In the genomic region with DNA sequence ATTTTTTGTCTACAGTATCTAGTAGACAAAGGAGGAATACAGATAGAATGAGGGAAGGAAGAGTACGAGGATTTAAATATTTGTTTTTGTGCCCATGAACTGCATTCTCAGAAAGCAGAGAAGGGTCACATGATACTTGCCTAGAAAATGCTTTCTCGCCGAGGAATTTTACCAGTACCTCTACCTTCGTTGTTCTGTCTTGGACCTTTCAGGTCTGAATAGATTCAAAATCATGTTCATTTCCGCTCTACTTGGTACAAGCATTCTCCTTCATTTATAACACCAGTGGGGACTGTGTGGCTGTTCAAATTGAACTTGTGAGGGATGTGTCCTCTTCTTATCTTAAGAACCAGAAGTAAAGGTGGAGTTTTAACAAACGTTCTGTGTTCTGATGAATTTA, we compare ENCODE assay signal across 8 cellular contexts. TPM values are rescaled to one million over a fixed set of nuclear protein-coding genes. Genes with fewer than 3 reads are reported as not detected.
DNase-seq lines count a peak whose midpoint lies in the region; ATAC-seq and TF ChIP-seq lines count a peak whose summit lies in the region.

No MANE protein-coding gene starts in this region.

- TF ChIP-seq CTCF in kidney epithelial cell (IDR thresholded peaks at IDR 0.05; ENCODE audit: insufficient read depth, low read length, poor library complexity, severe bottlenecking), result no peak

- ATAC-seq in GM18907 (IDR thresholded peaks at IDR 0.05; ENCODE audit: unreplicated experiment), result no peak

- H3K9me3 ChIP-seq in thymus (ENCODE audit: control insufficient read depth), result peaks cover 2% of the 10 kb centered on the region

- 2% methylated on average over 6 of the region's 6 CpGs for WGBS in thymus

- H3K4me3 ChIP-seq in kidney epithelial cell (ENCODE audit: low read depth, low read length), result peak overlapping the region; percentile 67
- H3K4me3 ChIP-seq in thymus (ENCODE audit: low read length), result peak overlapping the region; percentile 78

- H3K4me1 Mint-ChIP-seq in activated CD4-positive, alpha-beta T cell treated with anti-CD3 and anti-CD28 coated beads, Interleukin-2, amount 10 ng/mL, durations not matched to agents 24 days and 14 days, result peaks cover 52% of the 10 kb centered on the region
- H3K4me1 Mint-ChIP-seq in activated T-helper 2 cell treated with anti-CD3 and anti-CD28 coated beads, Interferon-gamma antibody, Interleukin-2, Interleukin-4, amounts not matched to agents 10 μg/mL and 5 μg/mL and 100 μg/mL, durations not matched to agents 14 hours and 24 hours and 36 hours (ENCODE audit: low read depth), result peaks cover 44% of the 10 kb centered on the region

- no peaks in the 10 kb centered on the region for H3K27me3 Mint-ChIP-seq in activated CD4-positive, alpha-beta T cell treated with anti-CD3 and anti-CD28 coated beads, Interleukin-2, amount 10 ng/mL, durations not matched to agents 24 days and 14 days
- no peaks in the 10 kb centered on the region for H3K27me3 Mint-ChIP-seq in activated T-helper 2 cell treated with anti-CD3 and anti-CD28 coated beads, Interferon-gamma antibody, Interleukin-2, Interleukin-4, amounts not matched to agents 10 μg/mL and 5 μg/mL and 100 μg/mL, durations not matched to agents 14 hours and 24 hours and 36 hours (ENCODE audit: low read depth)

- peaks cover 43% of the 10 kb centered on the region for H3K36me3 Mint-ChIP-seq in activated CD4-positive, alpha-beta T cell treated with anti-CD3 and anti-CD28 coated beads, Interleukin-2, amount 10 ng/mL, durations not matched to agents 24 days and 14 days (ENCODE audit: low read depth)
- H3K36me3 Mint-ChIP-seq in activated T-helper 2 cell treated with anti-CD3 and anti-CD28 coated beads, Interferon-gamma antibody, Interleukin-2, Interleukin-4, amounts not matched to agents 10 μg/mL and 5 μg/mL and 100 μg/mL, durations not matched to agents 14 hours and 24 hours and 36 hours (ENCODE audit: low read depth), result peaks cover 54% of the 10 kb centered on the region

- H3K4me3 Mint-ChIP-seq in activated CD4-positive, alpha-beta T cell treated with anti-CD3 and anti-CD28 coated beads, Interleukin-2, amount 10 ng/mL, durations not matched to agents 24 days and 14 days, result peak overlapping the region; percentile 90
- peak overlapping the region; percentile 89 for H3K4me3 Mint-ChIP-seq in activated T-helper 2 cell treated with anti-CD3 and anti-CD28 coated beads, Interferon-gamma antibody, Interleukin-2, Interleukin-4, amounts not matched to agents 10 μg/mL and 5 μg/mL and 100 μg/mL, durations not matched to agents 14 hours and 24 hours and 36 hours (ENCODE audit: low read depth)

- H3K9me3 Mint-ChIP-seq in activated CD4-positive, alpha-beta T cell treated with anti-CD3 and anti-CD28 coated beads, Interleukin-2, amount 10 ng/mL, durations not matched to agents 24 days and 14 days, result no peaks in the 10 kb centered on the region
- no peaks in the 10 kb centered on the region for H3K9me3 Mint-ChIP-seq in activated T-helper 2 cell treated with anti-CD3 and anti-CD28 coated beads, Interferon-gamma antibody, Interleukin-2, Interleukin-4, amounts not matched to agents 10 μg/mL and 5 μg/mL and 100 μg/mL, durations not matched to agents 14 hours and 24 hours and 36 hours

- intact Hi-C loops in activated CD4-positive, alpha-beta T cell treated with anti-CD3 and anti-CD28 coated beads, Interleukin-2, amount 10 ng/mL, durations not matched to agents 24 days and 14 days (cut with micrococcal nuclease), result loop anchor here (5.0 to 10.0 kb wide), 6 partner anchors 216 to 1962 kb away; partner anchors contain the start of genes IL15, INPP4B and ZNF330
- intact Hi-C loops in activated T-helper 2 cell treated with anti-CD3 and anti-CD28 coated beads, Interferon-gamma antibody, Interleukin-2, Interleukin-4, amounts not matched to agents 10 μg/mL and 5 μg/mL and 100 μg/mL, durations not matched to agents 14 hours and 24 hours and 36 hours (cut with micrococcal nuclease), result loop anchor here (5.0 to 10.0 kb wide), 2 partner anchors 619 to 812 kb away; no protein-coding TSS in a partner anchor

- peak; percentile 71 for DNase-seq in activated CD4-positive, alpha-beta T cell treated with anti-CD3 and anti-CD28 coated beads, Interleukin-2, amount 10 ng/mL, durations not matched to agents 24 days and 14 days
- DNase-seq in activated CD4-positive, alpha-beta T cell treated with anti-CD3 and anti-CD28 coated beads, Interleukin-2, amount 50 U/mL, for 4 hours, result no peak
- no peak for DNase-seq in activated T-helper 2 cell treated with anti-CD3 and anti-CD28 coated beads, Interferon-gamma antibody, Interleukin-2, Interleukin-4, amounts not matched to agents 10 μg/mL and 5 μg/mL and 100 μg/mL, durations not matched to agents 14 hours and 24 hours and 36 hours (ENCODE audit: low spot score)
- DNase-seq in kidney epithelial cell (ENCODE audit: low read depth) (no peak), cerebellar cortex (ENCODE audit: low spot score) (no peak)
- no peak for DNase-seq in stimulated activated CD4-positive, alpha-beta T cell treated with anti-CD3 and anti-CD28 coated beads, Interleukin-2, amount 100 ng/mL, for 24 hours

- peak overlapping the region; percentile 95 for H3K27ac Mint-ChIP-seq in activated CD4-positive, alpha-beta T cell treated with anti-CD3 and anti-CD28 coated beads, Interleukin-2, amount 10 ng/mL, durations not matched to agents 24 days and 14 days
- peak overlapping the region; percentile 96 for H3K27ac Mint-ChIP-seq in activated T-helper 2 cell treated with anti-CD3 and anti-CD28 coated beads, Interferon-gamma antibody, Interleukin-2, Interleukin-4, amounts not matched to agents 10 μg/mL and 5 μg/mL and 100 μg/mL, durations not matched to agents 14 hours and 24 hours and 36 hours

- H3K27me3 ChIP-seq in kidney epithelial cell (ENCODE audit: control insufficient read depth, insufficient read depth, low read length) (no peaks in the 10 kb centered on the region), thymus (ENCODE audit: control insufficient read depth, insufficient read depth) (no peaks in the 10 kb centered on the region)

- H3K27ac ChIP-seq in thymus (ENCODE audit: low read depth), result peak overlapping the region; percentile 20

- H3K4me1 ChIP-seq in thymus (ENCODE audit: control insufficient read depth, insufficient read depth, low read length), result peaks cover 2% of the 10 kb centered on the region

- no peaks in the 10 kb centered on the region for H3K36me3 ChIP-seq in kidney epithelial cell (ENCODE audit: control insufficient read depth, insufficient read depth, low read length)
- no peaks in the 10 kb centered on the region for H3K36me3 ChIP-seq in thymus (ENCODE audit: control insufficient read depth, insufficient read depth)

RNA-seq across cellular contexts. Expression of gene USP38, which starts 1.9 kb away (rescaled TPM):
- total RNA-seq in activated CD4-positive, alpha-beta T cell treated with anti-CD3 and anti-CD28 coated beads, Interleukin-2, amount 10 ng/mL, durations not matched to agents 24 days and 14 days, result 28.5 and 28.7 TPM in 2 replicates
- total RNA-seq in activated T-helper 2 cell treated with anti-CD3 and anti-CD28 coated beads, Interferon-gamma antibody, Interleukin-2, Interleukin-4, amounts not matched to agents 10 μg/mL and 5 μg/mL and 100 μg/mL, durations not matched to agents 14 hours and 24 hours and 36 hours, result 23.5 and 26.2 TPM in 2 replicates
- total RNA-seq in kidney epithelial cell, result 27.7 and 30.5 TPM in 2 replicates
- polyA plus RNA-seq in thymus, result 11.0 TPM
